ENCODE assay signal across 9 cellular contexts in genomic region chr22:17117890-17118289, GRCh38. TPM values are rescaled to one million over a fixed set of nuclear protein-coding genes. Genes with fewer than 3 reads are reported as not detected.
A peak's percentile ranks its signal among the peaks of the same experiment; 100 is the strongest.
DNase-seq lines count a peak whose midpoint lies in the region; ATAC-seq and TF ChIP-seq lines count a peak whose summit lies in the region.
"Had no signal": no experiment of that assay in that cellular context is flagged by ENCODE, and none has a peak within 500 bp of the region (broad histone marks: within the 10 kb centered on the region; RNA-seq: fewer than 3 reads in every experiment).

No MANE protein-coding gene starts in this region.

- CTCF ChIA-PET in CD4-positive, alpha-beta T cell (lab: Charles Lee), result interaction anchor here (1.0 to 2.9 kb wide), 2 partner anchors 11 to 54 kb away, joined by 3 to 7 read pairs; no protein-coding TSS in a partner anchor
- CTCF ChIA-PET in activated B cell treated with CpG ODN at 0.5 μM for 24 hours (lab: Charles Lee), result interaction anchor here (1.6 kb wide), 1 partner anchor 54 kb away, joined by 4 read pairs; no protein-coding TSS in a partner anchor

- H3K36me3 Mint-ChIP-seq in CD4-positive, alpha-beta T cell (ENCODE audit: low read depth), result no peaks in the 10 kb centered on the region
- H3K36me3 Mint-ChIP-seq in activated B cell treated with CpG ODN at 0.5 μM for 24 hours (ENCODE audit: low read depth), result no peaks in the 10 kb centered on the region

- DNase-seq in CD4-positive, alpha-beta T cell, result no peak
- DNase-seq in activated B cell treated with CpG ODN at 0.5 μM for 24 hours (no peak), midbrain (lab: John Stamatoyannopoulos, UW) (peak; percentile 13), glomerular visceral epithelial cell (ENCODE audit: extremely low spot score) (no peak), HuH-7.5 (ENCODE audit: low spot score) (no peak), superior temporal gyrus (ENCODE audit: extremely low spot score) (no peak)

- peaks cover 15% of the 10 kb centered on the region for H3K27me3 Mint-ChIP-seq in CD4-positive, alpha-beta T cell
- H3K27me3 Mint-ChIP-seq in activated B cell treated with CpG ODN at 0.5 μM for 24 hours, result peaks cover 23% of the 10 kb centered on the region

- H3K9me3 ChIP-seq in CD4-positive, alpha-beta T cell (ENCODE audit: control insufficient read depth, low read length), result no peaks in the 10 kb centered on the region
- H3K9me3 ChIP-seq: esophagus muscularis mucosa had no signal

- H3K9me3 Mint-ChIP-seq in CD4-positive, alpha-beta T cell, result no peaks in the 10 kb centered on the region
- H3K9me3 Mint-ChIP-seq in activated B cell treated with CpG ODN at 0.5 μM for 24 hours, result no peaks in the 10 kb centered on the region

- no peak for TF ChIP-seq CTCF in CD4-positive, alpha-beta T cell (IDR thresholded peaks at IDR 0.05)
- TF ChIP-seq CTCF in activated B cell treated with CpG ODN at 0.5 μM for 24 hours (IDR thresholded peaks at IDR 0.05), result no peak

- H3K27me3 ChIP-seq in CD4-positive, alpha-beta T cell (ENCODE audit: control insufficient read depth, insufficient read depth, low read length), result peaks cover 13% of the 10 kb centered on the region

- H3K27ac Mint-ChIP-seq in CD4-positive, alpha-beta T cell, result peak overlapping the region; percentile 80
- no peak overlapping the region for H3K27ac Mint-ChIP-seq in activated B cell treated with CpG ODN at 0.5 μM for 24 hours

- intact Hi-C loops in CD4-positive, alpha-beta T cell (cut with DNase I, micrococcal nuclease), result loop anchor here (2.0 to 5.0 kb wide), 3 partner anchors 29 to 39 kb away; partner anchors contain the start of gene HDHD5 (in 2 of the 2)
- intact Hi-C loops in activated B cell treated with CpG ODN at 0.5 μM for 24 hours (cut with micrococcal nuclease), result no loop called here

- peak overlapping the region; percentile 72 for H3K4me3 Mint-ChIP-seq in CD4-positive, alpha-beta T cell
- peak overlapping the region; percentile 52 for H3K4me3 Mint-ChIP-seq in activated B cell treated with CpG ODN at 0.5 μM for 24 hours

- POLR2A ChIA-PET in CD4-positive, alpha-beta T cell (lab: Charles Lee), result interaction anchor here (1.3 to 3.8 kb wide), 5 partner anchors 11 to 43 kb away, joined by 4 to 42 read pairs (median 6); no protein-coding TSS in a partner anchor
- POLR2A ChIA-PET in activated B cell treated with CpG ODN at 0.5 μM for 24 hours (lab: Charles Lee), result interaction anchor here (0.6 kb wide), 1 partner anchor 35 kb away, joined by 4 read pairs; no protein-coding TSS in a partner anchor

- H3K27ac ChIP-seq in CD4-positive, alpha-beta T cell (ENCODE audit: low read depth, low read length), result no peak overlapping the region
- H3K27ac ChIP-seq: esophagus muscularis mucosa had no signal

- peaks cover 69% of the 10 kb centered on the region for H3K4me1 Mint-ChIP-seq in CD4-positive, alpha-beta T cell (ENCODE audit: low read depth)
- peaks cover 35% of the 10 kb centered on the region for H3K4me1 Mint-ChIP-seq in activated B cell treated with CpG ODN at 0.5 μM for 24 hours

- ATAC-seq in CD4-positive, alpha-beta T cell (ENCODE audit: poor library complexity), result peak; percentile 52
- ATAC-seq in HG03139 (IDR thresholded peaks at IDR 0.05; ENCODE audit: unreplicated experiment), result peak; percentile 47
- no peak for ATAC-seq in activated B cell treated with CpG ODN at 0.5 μM for 24 hours (ENCODE audit: low read depth)
- ATAC-seq in GM18517 (IDR thresholded peaks at IDR 0.05; ENCODE audit: unreplicated experiment), result no peak

RNA-seq across cellular contexts. Expression of gene TMEM121B, which starts 3.3 kb away (rescaled TPM):
- total RNA-seq in CD4-positive, alpha-beta T cell, result under 1 TPM; 0.05 to 0.08 TPM
- total RNA-seq in activated B cell treated with CpG ODN at 0.5 μM for 24 hours, result 0.16 and 0.17 TPM in 2 replicates

RNA-seq across cellular contexts. Expression of gene IL17RA, which starts 33.1 kb away (rescaled TPM):
- 10 to 100 TPM; 23.2 to 24.3 TPM for total RNA-seq in CD4-positive, alpha-beta T cell
- 15.7 and 18.1 TPM in 2 replicates for total RNA-seq in activated B cell treated with CpG ODN at 0.5 μM for 24 hours

RNA-seq across cellular contexts. Expression of gene HDHD5, which starts 41.2 kb away (rescaled TPM):
- 10 to 100 TPM; 11.0 to 11.6 TPM for total RNA-seq in CD4-positive, alpha-beta T cell
- total RNA-seq in activated B cell treated with CpG ODN at 0.5 μM for 24 hours, result 23.9 and 25.2 TPM in 2 replicates

Comparison
In these comparisons a context has a peak if more than half of its experiments do, and no peak if none do; other contexts are left out.
1. ATAC-seq: peak in CD4-positive, alpha-beta T cell (single experiment) and HG03139 (single experiment); none in activated B cell treated with CpG ODN at 0.5 μM for 24 hours (single experiment) and GM18517 (single experiment).